Comparison of ENCODE assay signal across 8 cellular contexts in genomic region chr7:66994681-66995044, GRCh38. TPM values are rescaled to one million over a fixed set of nuclear protein-coding genes. Genes with fewer than 3 reads are reported as not detected.
DNase-seq lines count a peak whose midpoint lies in the region; ATAC-seq and TF ChIP-seq lines count a peak whose summit lies in the region.
"Not testable (repeated sequence)": the region's sequence is repeated elsewhere in the genome, so short reads cannot be mapped to it uniquely, and the experiment has no call there.

No MANE protein-coding gene starts in this region.

- in situ Hi-C loops in GM23248 (cut with MboI), result not testable (repeated sequence)

- H3K36me3 ChIP-seq in GM23248 (ENCODE audit: low read depth), result peaks cover 30% of the 10 kb centered on the region
- not testable (repeated sequence) for H3K36me3 ChIP-seq in MM.1S (replicated peaks; ENCODE audit: insufficient read depth, low read length)

- H3F3A ChIP-seq in GM23248 (ENCODE audit: insufficient read depth); MM.1S (ENCODE audit: insufficient read depth, low read length): not testable (repeated sequence)

- H3K27ac ChIP-seq in GM23248 (peak overlapping the region; percentile 98), MM.1S (ENCODE audit: low read length) (peak overlapping the region; percentile 92; the same call in 1 of the 2 replicates)
- not testable (repeated sequence) for H3K27ac ChIP-seq in foreskin keratinocyte

- H3K9ac ChIP-seq in GM23248 (peak overlapping the region; percentile 99), MM.1S (ENCODE audit: low read length) (peak overlapping the region; percentile 94)

- H3K4me3 ChIP-seq in GM23248, result peak overlapping the region; percentile 90
- peak overlapping the region; percentile 83 for H3K4me3 ChIP-seq in MM.1S (ENCODE audit: low read length)

- H3K27me3 ChIP-seq in GM23248 (replicated peaks; ENCODE audit: insufficient read depth); MM.1S (replicated peaks; ENCODE audit: insufficient read depth, low read length); foreskin keratinocyte: not testable (repeated sequence)

- not testable (repeated sequence) for H3K27me3 Mint-ChIP-seq in activated naive CD4-positive, alpha-beta T cell treated with anti-CD3 and anti-CD28 coated beads, Interleukin-2, amount 10 ng/mL, durations not matched to agents 7 days and 5 days; nephron progenitor cell (ENCODE audit: low read depth, poor library complexity)

- TF ChIP-seq CTCF in MM.1S (IDR thresholded peaks at IDR 0.05; ENCODE audit: low read length) (peak; percentile 47), foreskin keratinocyte (conservative IDR thresholded peaks at IDR 0.05) (peak; percentile 71), nephron progenitor cell (IDR thresholded peaks at IDR 0.05) (peak; percentile 11)

- H3K79me2 ChIP-seq in GM23248 (ENCODE audit: insufficient read depth) (peaks cover 61% of the 10 kb centered on the region), MM.1S (ENCODE audit: low read length) (peaks cover 41% of the 10 kb centered on the region)

- ATAC-seq in foreskin keratinocyte, result peak; percentile 50

- not testable (repeated sequence) for H3K9me3 ChIP-seq in GM23248 (ENCODE audit: low read depth); MM.1S (replicated peaks; ENCODE audit: insufficient read depth, low read length)

- H2AFZ ChIP-seq in GM23248 (peak overlapping the region; percentile 58; the same call in 1 of the 2 replicates), MM.1S (ENCODE audit: low read length) (peak overlapping the region; percentile 51; the same call in 1 of the 2 replicates)

- H3K4me2 ChIP-seq in GM23248 (ENCODE audit: unreplicated experiment), result peak overlapping the region; percentile 76
- peak overlapping the region; percentile 45; the same call in 1 of the 2 replicates for H3K4me2 ChIP-seq in MM.1S (ENCODE audit: low read depth, low read length)

- CTCF ChIA-PET in activated naive CD4-positive, alpha-beta T cell treated with anti-CD3 and anti-CD28 coated beads, Interleukin-2, amount 10 ng/mL, durations not matched to agents 7 days and 5 days (lab: Charles Lee), result not testable (repeated sequence)

- H3K9me2 ChIP-seq in GM23248 (ENCODE audit: insufficient read depth); MM.1S (replicated peaks; ENCODE audit: insufficient read depth, low read length): not testable (repeated sequence)

- peak; percentile 33 for DNase-seq in DMS114 treated with DMSO at 0.1 percent for 48 hours (lab: John Stamatoyannopoulos, UW; ENCODE audit: unreplicated experiment)
- DNase-seq in GM23248, result peak; percentile 88
- peak; percentile 63 for DNase-seq in MM.1S
- DNase-seq in SKM-1 (lab: John Stamatoyannopoulos, UW; ENCODE audit: unreplicated experiment), result peak; percentile 3
- DNase-seq in activated naive CD4-positive, alpha-beta T cell treated with anti-CD3 and anti-CD28 coated beads, Interleukin-2, amount 10 ng/mL, durations not matched to agents 7 days and 5 days, result peak; percentile 67
- peak; percentile 55 to 77 for DNase-seq in foreskin keratinocyte
- DNase-seq in nephron progenitor cell, result peak; percentile 23
- DNase-seq in stimulated activated naive CD4-positive, alpha-beta T cell (lab: John Stamatoyannopoulos, UW), result peak in 5 of 6 experiments; percentile 32 to 82 (median 59)

- peaks cover 12% of the 10 kb centered on the region for H3K4me1 ChIP-seq in GM23248 (ENCODE audit: insufficient read depth)
- not testable (repeated sequence) for H3K4me1 ChIP-seq in MM.1S (ENCODE audit: low read length); foreskin keratinocyte

- H4K20me1 ChIP-seq in GM23248 (ENCODE audit: insufficient read depth); MM.1S (ENCODE audit: insufficient read depth, low read length): not testable (repeated sequence)

- H3K4me1 Mint-ChIP-seq in activated naive CD4-positive, alpha-beta T cell treated with anti-CD3 and anti-CD28 coated beads, Interleukin-2, amount 10 ng/mL, durations not matched to agents 7 days and 5 days, result peaks cover 32% of the 10 kb centered on the region
- H3K4me1 Mint-ChIP-seq in nephron progenitor cell, result peaks cover 17% of the 10 kb centered on the region

- H3K36me3 Mint-ChIP-seq in activated naive CD4-positive, alpha-beta T cell treated with anti-CD3 and anti-CD28 coated beads, Interleukin-2, amount 10 ng/mL, durations not matched to agents 7 days and 5 days, result peaks cover 28% of the 10 kb centered on the region
- peaks cover 29% of the 10 kb centered on the region for H3K36me3 Mint-ChIP-seq in nephron progenitor cell (ENCODE audit: low read depth)

- whole genome bisulfite sequencing in GM23248 (ENCODE audit: low coverage in 1 of 2, low lambda C conversion rate in 2 of 2, missing lambda C conversion rate in 2 of 2), 2 experiments, result 0 to 1% methylated on average over 9 of the region's 9 CpGs

- H3K9me3 Mint-ChIP-seq in activated naive CD4-positive, alpha-beta T cell treated with anti-CD3 and anti-CD28 coated beads, Interleukin-2, amount 10 ng/mL, durations not matched to agents 7 days and 5 days; nephron progenitor cell: not testable (repeated sequence)

- H3K4me3 Mint-ChIP-seq in activated naive CD4-positive, alpha-beta T cell treated with anti-CD3 and anti-CD28 coated beads, Interleukin-2, amount 10 ng/mL, durations not matched to agents 7 days and 5 days, result peak overlapping the region; percentile 93
- H3K4me3 Mint-ChIP-seq in nephron progenitor cell, result peak overlapping the region; percentile 97

- H3K27ac Mint-ChIP-seq in activated naive CD4-positive, alpha-beta T cell treated with anti-CD3 and anti-CD28 coated beads, Interleukin-2, amount 10 ng/mL, durations not matched to agents 7 days and 5 days, result peak overlapping the region; percentile 100
- H3K27ac Mint-ChIP-seq in nephron progenitor cell, result peak overlapping the region; percentile 100

RNA-seq across cellular contexts. Expression of gene SBDS, which starts 0.7 kb away (rescaled TPM):
- 143 and 151 TPM in 2 replicates for total RNA-seq in GM23248 (2014; rRNA removed; shearing (Covaris generic))
- polyA plus RNA-seq in GM23248 (2016; fragmentation: Nextera tagmentation; extraction: Ambion mirVana) (241 and 244 TPM in 2 replicates), foreskin keratinocyte (91.2 and 111 TPM in 2 replicates)
- 89.1 and 104 TPM in 2 replicates for total RNA-seq in foreskin keratinocyte

RNA-seq across cellular contexts. Expression of gene TYW1, which starts 2.0 kb away (rescaled TPM):
- total RNA-seq in GM23248 (2014; rRNA removed; shearing (Covaris generic)), result 11.1 and 62.0 TPM in 2 replicates
- polyA plus RNA-seq in GM23248 (2016; fragmentation: Nextera tagmentation; extraction: Ambion mirVana) (13.8 and 14.7 TPM in 2 replicates), foreskin keratinocyte (6.1 and 6.7 TPM in 2 replicates)
- total RNA-seq in foreskin keratinocyte, result 13.4 and 13.8 TPM in 2 replicates

Comparison
In these comparisons a context has a peak if more than half of its experiments do, and no peak if none do; other contexts are left out.
1. DNase-seq: peak in every context shown above with its lines; median percentile 88 in GM23248; 67 in activated naive CD4-positive, alpha-beta T cell treated with anti-CD3 and anti-CD28 coated beads, Interleukin-2, amount 10 ng/mL, durations not matched to agents 7 days and 5 days; 66 in foreskin keratinocyte; 63 in MM.1S; 59 in stimulated activated naive CD4-positive, alpha-beta T cell; 33 in DMS114 treated with DMSO at 0.1 percent for 48 hours; 23 in nephron progenitor cell; 3 in SKM-1.
2. CTCF ChIP-seq: peak in every context shown above with its lines; median percentile 71 in foreskin keratinocyte; 47 in MM.1S; 11 in nephron progenitor cell.